In the genomic region with DNA sequence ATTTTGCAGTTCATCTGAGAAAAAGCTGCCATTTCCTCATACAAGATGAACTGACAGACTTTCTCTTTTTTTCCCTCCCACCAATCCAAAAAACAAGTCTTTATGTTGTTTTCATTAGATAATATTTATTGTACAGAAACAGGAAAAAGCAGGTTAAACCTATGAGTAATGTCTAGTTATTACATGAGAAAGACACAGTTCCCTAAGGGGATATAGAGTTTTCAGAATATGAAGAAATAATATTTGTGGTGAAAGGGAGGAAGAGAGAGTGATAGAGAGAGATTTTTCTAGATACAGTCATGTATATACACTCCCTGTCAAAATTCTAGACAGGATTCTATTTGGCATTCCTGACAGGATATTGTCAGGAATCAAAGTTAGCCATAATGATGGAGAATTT, we compare ENCODE assay signal across 22 cellular contexts.
DNase-seq lines count a peak whose midpoint lies in the region; ATAC-seq and TF ChIP-seq lines count a peak whose summit lies in the region.
"Had no signal": no experiment of that assay in that cellular context is flagged by ENCODE, and none has a peak within 500 bp of the region (broad histone marks: within the 10 kb centered on the region; RNA-seq: fewer than 3 reads in every experiment).

No MANE protein-coding gene starts in this region.

- peak; percentile 62 for DNase-seq in NCI-H226
- peak; percentile 29 for DNase-seq in astrocyte of the spinal cord (ENCODE audit: low read depth, low spot score)
- no peak for DNase-seq in epithelial cell of prostate (ENCODE audit: low read depth, low spot score)
- no peak for DNase-seq in SKM-1 (lab: John Stamatoyannopoulos, UW; ENCODE audit: unreplicated experiment)
- no peak for DNase-seq in hypothalamus (lab: John Stamatoyannopoulos, UW)
- DNase-seq: AML-193; C1 segment of cervical spinal cord; CD8-positive, alpha-beta T cell; DND-41; GM23248; MV-4-11; NCI-H1694; NCI-H2081; NCI-H446 treated with DMSO at 0.1 percent for 48 hours; NCI-H526 treated with DMSO at 0.1 percent for 48 hours; RPMI8226; SIG-M5; SK-N-SH had no signal

- peak overlapping the region; percentile 15 for H3K27ac ChIP-seq in epithelial cell of prostate
- H3K27ac ChIP-seq: GM23248 had no signal

- ATAC-seq in GM18519 (IDR thresholded peaks at IDR 0.05; ENCODE audit: low FRiP score, unreplicated experiment): no peak
- ATAC-seq: CD8-positive, alpha-beta T cell had no signal

- H3K4me3 Mint-ChIP-seq in nephron: no peak overlapping the region
- H3K4me3 Mint-ChIP-seq: CD8-positive, alpha-beta T cell; IgD-negative memory B cell had no signal

- H3K36me3 Mint-ChIP-seq in nephron (ENCODE audit: low read depth): no peaks in the 10 kb centered on the region
- H3K36me3 Mint-ChIP-seq: CD8-positive, alpha-beta T cell had no signal

- TF ChIP-seq CTCF in astrocyte of the spinal cord (IDR thresholded peaks at IDR 0.05; ENCODE audit: low read depth, low read length): no peak
- TF ChIP-seq CTCF in nephron (IDR thresholded peaks at IDR 0.05; ENCODE audit: unreplicated experiment in 3 of 3): no peak

- peak overlapping the region in 2 of 3 experiments; percentile 75 to 86 for H3K27ac Mint-ChIP-seq in nephron
- H3K27ac Mint-ChIP-seq: CD8-positive, alpha-beta T cell; IgD-negative memory B cell had no signal

- peaks cover 7% of the 10 kb centered on the region for H3K9me3 Mint-ChIP-seq in nephron

- in situ Hi-C loops in astrocyte of the spinal cord (cut with HindIII; ENCODE audit: low sequenced_read_pairs): no loop called here

- H3K27me3 Mint-ChIP-seq in nephron (ENCODE audit: low read depth): no peaks in the 10 kb centered on the region
- H3K27me3 Mint-ChIP-seq: IgD-negative memory B cell had no signal

- H3K4me1 Mint-ChIP-seq in nephron: no peaks in the 10 kb centered on the region
- H3K4me1 Mint-ChIP-seq: IgD-negative memory B cell had no signal

- H3K4me3 ChIP-seq in astrocyte of the spinal cord (ENCODE audit: low read depth, low read length): no peak overlapping the region
- H3K4me3 ChIP-seq: GM23248, HAP-1 had no signal

Comparison
In these comparisons a context has a peak if more than half of its experiments do, and no peak if none do; other contexts are left out.
1. DNase-seq: peak in NCI-H226 (single experiment) and astrocyte of the spinal cord (single experiment); none in epithelial cell of prostate (single experiment), SKM-1 (single experiment) and hypothalamus (0 of 51).